6 cellular contexts compared by ENCODE assay signal in genomic region chr10:86591436-86591835, GRCh38.
"Had no signal": no experiment of that assay in that cellular context is flagged by ENCODE, and none has a peak within 500 bp of the region (broad histone marks: within the 10 kb centered on the region; RNA-seq: fewer than 3 reads in every experiment).

No MANE protein-coding gene starts in this region.

- H3K4me1 Mint-ChIP-seq: GM23338, IgD-negative memory B cell had no signal

- H3K4me3 Mint-ChIP-seq: GM23338, HFFc6, IgD-negative memory B cell had no signal

- H3K9me3 Mint-ChIP-seq: GM23338, HFFc6, IgD-negative memory B cell had no signal

- H3K4me1 ChIP-seq: HAP-1 had no signal

- H3K36me3 ChIP-seq: HAP-1 had no signal

- H3K4me2 ChIP-seq: GM23338, KMS-11 had no signal

- H3K4me3 ChIP-seq: GM23338, HAP-1 had no signal

- H3K27ac ChIP-seq: KMS-11 had no signal

- H2AFZ ChIP-seq: GM23338 had no signal

- H3K27ac Mint-ChIP-seq: GM23338, HFFc6 had no signal

- H3K9ac ChIP-seq: KMS-11 had no signal

- H3K27me3 Mint-ChIP-seq: IgD-negative memory B cell had no signal

- H3K36me3 Mint-ChIP-seq: IgD-negative memory B cell had no signal

- DNase-seq: HFFc6, KBM-7 had no signal
